Comparison of ENCODE assay signal across 8 cellular contexts in genomic region chr10:43287056-43288007, GRCh38. TPM values are rescaled to one million over a fixed set of nuclear protein-coding genes. Genes with fewer than 3 reads are reported as not detected.
DNase-seq lines count a peak whose midpoint lies in the region; ATAC-seq and TF ChIP-seq lines count a peak whose summit lies in the region.

No MANE protein-coding gene starts in this region.

- H3K9me3 ChIP-seq in DOHH2 (ENCODE audit: control insufficient read depth, insufficient read depth, low read length) (no peaks in the 10 kb centered on the region), right lobe of liver (no peaks in the 10 kb centered on the region), A673 (ENCODE audit: low read depth, low read length, poor library complexity, severe bottlenecking) (no peaks in the 10 kb centered on the region)

- H3K27ac ChIP-seq in DOHH2 (ENCODE audit: low read depth, low read length) = no peak overlapping the region
- H3K27ac ChIP-seq in right lobe of liver = no peak overlapping the region
- H3K27ac ChIP-seq in caudate nucleus (ENCODE audit: low read depth, low read length) = no peak overlapping the region
- H3K27ac ChIP-seq in A673 (ENCODE audit: low read depth, low read length, poor library complexity, severe bottlenecking) = no peak overlapping the region

- DNase-seq in MV-4-11 (lab: John Stamatoyannopoulos, UW) (peak; percentile 78), right lobe of liver (no peak), caudate nucleus (lab: John Stamatoyannopoulos, UW) (no peak), A673 (ENCODE audit: low spot score) (no peak), putamen (ENCODE audit: low spot score) (no peak)
- DNase-seq in activated T-cell treated with anti-CD3 and anti-CD28 coated beads, Interleukin-2, amount 50 U/mL, for 1 hour = peak; percentile 57

- H3K9me2 ChIP-seq in DOHH2 (replicated peaks; ENCODE audit: control insufficient read depth, low read length) = no peaks in the 10 kb centered on the region

- H3K4me2 ChIP-seq in DOHH2 (ENCODE audit: low read length) = peak overlapping the region; percentile 57

- no peak for TF ChIP-seq POLR2A in right lobe of liver (IDR thresholded peaks at IDR 0.05)

- H3F3A ChIP-seq in DOHH2 (ENCODE audit: control insufficient read depth, insufficient read depth) = no peaks in the 10 kb centered on the region

- no peaks in the 10 kb centered on the region for H4K20me1 ChIP-seq in DOHH2 (ENCODE audit: control insufficient read depth, insufficient read depth, low read depth, low read length)

- H3K79me2 ChIP-seq in DOHH2 (ENCODE audit: control insufficient read depth, low read length) = no peaks in the 10 kb centered on the region

- ATAC-seq in GM21737 (IDR thresholded peaks at IDR 0.05; ENCODE audit: unreplicated experiment) (peak; percentile 66), right lobe of liver (peak; percentile 52 to 74 (median 61))

- 50% methylated on average over 11 of the region's 11 CpGs for WGBS in right lobe of liver (ENCODE audit: insufficient coverage, low coverage, low lambda C conversion rate, missing lambda C conversion rate)

- CTCF ChIA-PET in A673 (lab: Charles Lee) = no interaction called here

- H3K27me3 ChIP-seq in DOHH2 (ENCODE audit: control insufficient read depth, low read length) (peaks cover 4% of the 10 kb centered on the region; the same call in 1 of the 2 replicates), right lobe of liver (no peaks in the 10 kb centered on the region), A673 (replicated peaks; ENCODE audit: insufficient read depth, low read depth, low read length, poor library complexity) (peaks cover 10% of the 10 kb centered on the region)

- H3K36me3 ChIP-seq in DOHH2 (ENCODE audit: control insufficient read depth, low read length) (no peaks in the 10 kb centered on the region), right lobe of liver (no peaks in the 10 kb centered on the region), A673 (ENCODE audit: insufficient read depth, low read length, poor library complexity, severe bottlenecking) (no peaks in the 10 kb centered on the region)

- BruUV-seq in A673 (replicated peaks; lab: Mats Ljungman, UMichigan) = no TSS peak

- POLR2A ChIA-PET in A673 (lab: Charles Lee; ENCODE audit: low non-redundant PET) = no interaction called here

- TF ChIP-seq CTCF in DOHH2 (IDR thresholded peaks at IDR 0.05; ENCODE audit: low read depth, low read length, poor library complexity, severe bottlenecking) (no peak), right lobe of liver (IDR thresholded peaks at IDR 0.05) (no peak), A673 (conservative IDR thresholded peaks at IDR 0.05; ENCODE audit: low read depth, low read length) (no peak)

- intact Hi-C loops in right lobe of liver (cut with DNase I) = no loop called here
- intact Hi-C loops in A673 (cut with micrococcal nuclease; ENCODE audit: unreplicated experiment) = loop anchor here (1.0 kb wide), 1 partner anchor 11 kb away; no protein-coding TSS in a partner anchor

- H3K4me1 ChIP-seq in DOHH2 (ENCODE audit: control insufficient read depth, low read length) (peaks cover 14% of the 10 kb centered on the region), right lobe of liver (no peaks in the 10 kb centered on the region), A673 (ENCODE audit: insufficient read depth, low read length, poor library complexity, severe bottlenecking) (no peaks in the 10 kb centered on the region)

- H3K4me3 ChIP-seq in DOHH2 (ENCODE audit: low read length) (peak overlapping the region; percentile 37), right lobe of liver (no peak overlapping the region), A673 (ENCODE audit: low read depth, low read length, poor library complexity, severe bottlenecking) (no peak overlapping the region)

RNA-seq across cellular contexts. Expression of gene RASGEF1A, which starts 20.5 kb away (rescaled TPM):
- total RNA-seq in right lobe of liver (under 1 TPM; 0.05 to 0.30 (median 0.12) TPM), A673 (2021) (0.35 TPM in 1 of 2 replicates, not detected in the other)

Comparison
In these comparisons a context has a peak if more than half of its experiments do, and no peak if none do; other contexts are left out.
1. DNase-seq: peak in MV-4-11 (single experiment) and activated T-cell treated with anti-CD3 and anti-CD28 coated beads, Interleukin-2, amount 50 U/mL, for 1 hour (single experiment); none in right lobe of liver (0 of 3), caudate nucleus (0 of 61), A673 (single experiment) and putamen (single experiment).